In the genomic region with DNA sequence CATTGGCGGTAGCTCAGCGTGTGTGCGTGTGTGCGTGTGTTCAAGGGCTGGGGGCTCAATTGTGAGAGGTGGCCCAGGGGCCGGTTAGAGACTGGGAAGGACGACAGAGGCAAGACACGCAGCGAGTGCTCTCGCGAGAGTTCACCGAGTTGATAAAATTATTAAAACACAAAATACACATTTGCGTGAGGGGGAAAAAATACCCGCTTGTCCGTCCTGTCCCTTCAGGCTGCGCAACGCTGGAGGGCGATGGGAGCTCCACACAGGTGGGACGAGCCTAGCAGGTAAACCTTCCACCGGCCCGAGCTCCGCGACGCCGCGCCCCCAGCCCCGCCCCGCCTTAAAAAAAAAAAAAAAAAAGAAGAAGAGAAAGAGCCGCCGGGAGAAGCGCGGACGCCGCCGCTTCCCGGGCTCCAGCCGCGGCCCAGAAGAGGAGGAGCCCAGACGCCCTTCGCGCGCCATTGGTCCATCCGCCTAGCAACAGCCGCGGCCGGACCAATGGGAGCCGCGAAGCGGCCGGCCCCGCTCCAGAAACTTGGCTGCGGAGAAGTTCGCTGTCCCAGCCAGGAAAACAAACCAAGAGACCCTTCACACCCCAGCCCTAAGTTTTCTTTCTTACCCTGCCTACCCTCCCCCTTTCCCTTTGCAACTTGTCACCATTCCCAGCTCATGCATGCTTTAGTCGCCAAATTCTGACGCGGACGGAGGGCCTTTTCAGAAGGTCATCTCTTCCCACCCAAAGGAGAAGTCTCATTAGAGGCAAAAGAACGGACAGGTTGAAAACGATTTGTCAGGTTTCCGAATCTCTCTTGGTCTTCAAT, we compare ENCODE assay signal across 8 cellular contexts.
DNase-seq lines count a peak whose midpoint lies in the region; ATAC-seq and TF ChIP-seq lines count a peak whose summit lies in the region.

No MANE protein-coding gene starts in this region.

- in situ Hi-C loops in GM13977 (cut with MboI; ENCODE audit: low pct_unique_long_range_greater_than_20kb, low sequenced_read_pairs, unreplicated experiment) = no loop called here

- TF ChIP-seq CTCF in GM13977 (IDR thresholded peaks at IDR 0.05; ENCODE audit: extremely low read depth, insufficient read depth, missing control alignments) (no peak), WTC11 (IDR thresholded peaks at IDR 0.05) (no peak)

- CTCF ChIA-PET in WTC11 (lab: Charles Lee) = interaction anchor here (0.7 to 2.8 kb wide), 3 partner anchors 10 to 314 kb away, joined by 5 to 12 read pairs (median 8); no protein-coding TSS in a partner anchor

- H3K4me3 ChIP-seq in skin epidermis = peak overlapping the region; percentile 37 to 46 (median 41)

- POLR2A ChIA-PET in WTC11 (lab: Charles Lee) = interaction anchor here (0.6 kb wide), 2 partner anchors 37 to 78 kb away, joined by 3 read pairs; no protein-coding TSS in a partner anchor

- H3K27me3 Mint-ChIP-seq in WTC11 (ENCODE audit: low read depth) = peaks cover 6% of the 10 kb centered on the region
- H3K27me3 Mint-ChIP-seq in central memory CD8-positive, alpha-beta T cell = peaks cover 47% of the 10 kb centered on the region
- peaks cover 0 to 15% (median 11%) of the 10 kb centered on the region in 3 donors for H3K27me3 Mint-ChIP-seq in immature natural killer cell (ENCODE audit: low read depth in 3 of 3)

- H3K27ac ChIP-seq in skin epidermis = peak overlapping the region; percentile 59 to 93 (median 85)

- H3K36me3 Mint-ChIP-seq in WTC11 (no peaks in the 10 kb centered on the region), immature natural killer cell (no peaks in the 10 kb centered on the region)
- H3K36me3 Mint-ChIP-seq in central memory CD8-positive, alpha-beta T cell (ENCODE audit: insufficient read depth) = peaks cover 5% of the 10 kb centered on the region

- H3K4me3 Mint-ChIP-seq in WTC11 (peak overlapping the region; percentile 91), immature natural killer cell (peak overlapping the region; percentile 88 to 94 (median 93))
- peak overlapping the region; percentile 83 for H3K4me3 Mint-ChIP-seq in central memory CD8-positive, alpha-beta T cell

- DNase-seq in GM13977 (ENCODE audit: low spot score) = peak; percentile 84
- peak; percentile 50 for DNase-seq in NCI-H1694 treated with DMSO at 0.1 percent for 48 hours (lab: John Stamatoyannopoulos, UW)
- peak; percentile 87 for DNase-seq in WTC11 (ENCODE audit: low spot score)
- peak; percentile 14 to 22 for DNase-seq in central memory CD8-positive, alpha-beta T cell (ENCODE audit: low spot score in 2 of 2)
- DNase-seq in immature natural killer cell = peak; percentile 65 to 75 (median 70)
- DNase-seq in HCEC 1CT = no peak

- H3K9me3 Mint-ChIP-seq in WTC11 = no peaks in the 10 kb centered on the region
- H3K9me3 Mint-ChIP-seq in central memory CD8-positive, alpha-beta T cell = no peaks in the 10 kb centered on the region
- H3K9me3 Mint-ChIP-seq in immature natural killer cell = no peaks in the 10 kb centered on the region

- H3K4me1 Mint-ChIP-seq in WTC11 (peaks cover 39% of the 10 kb centered on the region), immature natural killer cell (peaks cover 17 to 19% of the 10 kb centered on the region in 2 donors)
- H3K4me1 Mint-ChIP-seq in central memory CD8-positive, alpha-beta T cell = peaks cover 13% of the 10 kb centered on the region

- H3K27ac Mint-ChIP-seq in WTC11 = peak overlapping the region; percentile 98
- peak overlapping the region; percentile 52 for H3K27ac Mint-ChIP-seq in central memory CD8-positive, alpha-beta T cell (ENCODE audit: low read depth)
- peak overlapping the region in 5 of 6 donors; percentile 37 to 87 (median 85) for H3K27ac Mint-ChIP-seq in immature natural killer cell

- ATAC-seq in HG02884 (IDR thresholded peaks at IDR 0.05; ENCODE audit: unreplicated experiment) (peak; percentile 96), WTC11 (peak; percentile 97)
- ATAC-seq in central memory CD8-positive, alpha-beta T cell (replicated peaks; ENCODE audit: extremely low read depth, poor library complexity, severe bottlenecking) = peak; percentile 83

TF ChIP-seq in WTC11, 78 proteins besides CTCF, POLR2A, EP300 and RAD21:
- TF ChIP-seq NFYB (CRISPR knock-in tag; conservative IDR thresholded peaks at IDR 0.05; ENCODE audit: low read depth) = peak; percentile 74
- TF ChIP-seq TCF7 (CRISPR knock-in tag; IDR thresholded peaks at IDR 0.05; ENCODE audit: low read depth) = no peak
- TF ChIP-seq, protein P1, sequence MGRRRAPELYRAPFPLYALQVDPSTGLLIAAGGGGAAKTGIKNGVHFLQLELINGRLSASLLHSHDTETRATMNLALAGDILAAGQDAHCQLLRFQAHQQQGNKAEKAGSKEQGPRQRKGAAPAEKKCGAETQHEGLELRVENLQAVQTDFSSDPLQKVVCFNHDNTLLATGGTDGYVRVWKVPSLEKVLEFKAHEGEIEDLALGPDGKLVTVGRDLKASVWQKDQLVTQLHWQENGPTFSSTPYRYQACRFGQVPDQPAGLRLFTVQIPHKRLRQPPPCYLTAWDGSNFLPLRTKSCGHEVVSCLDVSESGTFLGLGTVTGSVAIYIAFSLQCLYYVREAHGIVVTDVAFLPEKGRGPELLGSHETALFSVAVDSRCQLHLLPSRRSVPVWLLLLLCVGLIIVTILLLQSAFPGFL (CRISPR knock-in tag; IDR thresholded peaks at IDR 0.05; ENCODE audit: borderline replicate concordance) = no peak
- TF ChIP-seq ZNF232 (CRISPR knock-in tag; IDR thresholded peaks at IDR 0.05) = no peak
- TF ChIP-seq GABPB1 (CRISPR knock-in tag; IDR thresholded peaks at IDR 0.05) = no peak
- TF ChIP-seq, protein P2, sequence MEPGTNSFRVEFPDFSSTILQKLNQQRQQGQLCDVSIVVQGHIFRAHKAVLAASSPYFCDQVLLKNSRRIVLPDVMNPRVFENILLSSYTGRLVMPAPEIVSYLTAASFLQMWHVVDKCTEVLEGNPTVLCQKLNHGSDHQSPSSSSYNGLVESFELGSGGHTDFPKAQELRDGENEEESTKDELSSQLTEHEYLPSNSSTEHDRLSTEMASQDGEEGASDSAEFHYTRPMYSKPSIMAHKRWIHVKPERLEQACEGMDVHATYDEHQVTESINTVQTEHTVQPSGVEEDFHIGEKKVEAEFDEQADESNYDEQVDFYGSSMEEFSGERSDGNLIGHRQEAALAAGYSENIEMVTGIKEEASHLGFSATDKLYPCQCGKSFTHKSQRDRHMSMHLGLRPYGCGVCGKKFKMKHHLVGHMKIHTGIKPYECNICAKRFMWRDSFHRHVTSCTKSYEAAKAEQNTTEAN (CRISPR knock-in tag; IDR thresholded peaks at IDR 0.05) = 0 out of 2 replicates have a peak, but pooled peaks have one; percentile 32
- TF ChIP-seq, protein P3, sequence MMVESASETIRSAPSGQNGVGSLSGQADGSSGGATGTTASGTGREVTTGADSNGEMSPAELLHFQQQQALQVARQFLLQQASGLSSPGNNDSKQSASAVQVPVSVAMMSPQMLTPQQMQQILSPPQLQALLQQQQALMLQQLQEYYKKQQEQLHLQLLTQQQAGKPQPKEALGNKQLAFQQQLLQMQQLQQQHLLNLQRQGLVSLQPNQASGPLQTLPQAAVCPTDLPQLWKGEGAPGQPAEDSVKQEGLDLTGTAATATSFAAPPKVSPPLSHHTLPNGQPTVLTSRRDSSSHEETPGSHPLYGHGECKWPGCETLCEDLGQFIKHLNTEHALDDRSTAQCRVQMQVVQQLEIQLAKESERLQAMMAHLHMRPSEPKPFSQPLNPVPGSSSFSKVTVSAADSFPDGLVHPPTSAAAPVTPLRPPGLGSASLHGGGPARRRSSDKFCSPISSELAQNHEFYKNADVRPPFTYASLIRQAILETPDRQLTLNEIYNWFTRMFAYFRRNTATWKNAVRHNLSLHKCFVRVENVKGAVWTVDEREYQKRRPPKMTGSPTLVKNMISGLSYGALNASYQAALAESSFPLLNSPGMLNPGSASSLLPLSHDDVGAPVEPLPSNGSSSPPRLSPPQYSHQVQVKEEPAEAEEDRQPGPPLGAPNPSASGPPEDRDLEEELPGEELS (CRISPR knock-in tag; IDR thresholded peaks at IDR 0.05) = no peak
